In the genomic region with DNA sequence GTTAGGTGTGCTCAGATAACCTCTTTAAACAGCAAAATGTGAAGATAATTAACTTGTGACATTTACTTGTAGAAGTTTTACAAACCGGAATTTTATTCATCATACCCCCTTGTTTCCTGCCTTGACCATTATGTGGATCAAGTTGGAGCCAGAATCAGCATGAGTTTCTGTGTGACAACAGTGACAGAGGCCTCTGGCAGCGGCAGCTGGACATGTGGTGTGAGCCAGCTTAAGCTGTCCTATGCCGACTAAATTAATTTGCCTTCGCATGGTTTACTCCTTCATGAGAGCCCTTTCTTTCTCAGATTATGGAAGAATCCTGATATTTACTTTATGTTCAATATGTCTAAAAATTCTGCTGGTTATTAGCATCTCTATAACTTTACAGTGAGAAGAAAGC, we compare ENCODE assay signal across 18 cellular contexts.
A peak's percentile ranks its signal among the peaks of the same experiment; 100 is the strongest.
DNase-seq lines count a peak whose midpoint lies in the region; TF ChIP-seq lines count a peak whose summit lies in the region.
"Had no signal": no experiment of that assay in that cellular context is flagged by ENCODE, and none has a peak within 500 bp of the region (broad histone marks: within the 10 kb centered on the region; RNA-seq: fewer than 3 reads in every experiment).

No MANE protein-coding gene starts in this region.

- DNase-seq in SHP77 (lab: John Stamatoyannopoulos, UW) (peak; percentile 8 to 25), SHP77 treated with DMSO at 0.1 percent for 48 hours (lab: John Stamatoyannopoulos, UW) (no peak), WERI-Rb-1 (peak; percentile 56), DMS79 treated with DMSO at 0.1 percent for 48 hours (lab: John Stamatoyannopoulos, UW) (no peak), HT-29 (ENCODE audit: low spot score) (no peak)
- DNase-seq in effector CD8-positive, alpha-beta T cell (lab: John Stamatoyannopoulos, UW): no peak
- DNase-seq: Calu3; CD8-positive, alpha-beta T cell; DMS79; H7; HFFc6; NCI-H1417; NCI-H1930; NCI-H510A; SK-N-SH had no signal

- H3K9me3 ChIP-seq in WERI-Rb-1 (ENCODE audit: severe bottlenecking) (no peaks in the 10 kb centered on the region), neuron (ENCODE audit: low read length) (no peaks in the 10 kb centered on the region)
- H3K9me3 ChIP-seq: SK-N-SH had no signal

- TF ChIP-seq CTCF in WERI-Rb-1 (IDR thresholded peaks at IDR 0.05; ENCODE audit: low read depth, low read length): no peak

- H2AFZ ChIP-seq in neuron (ENCODE audit: low read depth, low read length): peak overlapping the region; percentile 34

- peak overlapping the region; percentile 20; the same call in 1 of the 2 replicates for H3K27ac ChIP-seq in WERI-Rb-1
- H3K27ac ChIP-seq: BLaER1 treated with 17β-estradiol and CSF1 and Interleukin-3, amounts not matched to agents 10 nM and 100 nM; KMS-11 had no signal

- H3K27me3 ChIP-seq in WERI-Rb-1 (ENCODE audit: insufficient read depth, low read depth, severe bottlenecking): no peaks in the 10 kb centered on the region
- H3K27me3 ChIP-seq in neuron (ENCODE audit: insufficient read depth, low read length): no peaks in the 10 kb centered on the region
- H3K27me3 ChIP-seq: BLaER1 treated with 17β-estradiol and CSF1 and Interleukin-3, amounts not matched to agents 10 nM and 100 nM had no signal

- H3K4me1 ChIP-seq in neuron (ENCODE audit: insufficient read depth, low read length): peaks cover 9% of the 10 kb centered on the region

- H3K4me3 ChIP-seq in WERI-Rb-1 (ENCODE audit: low read depth, low read length) (no peak overlapping the region), neuron (ENCODE audit: low read length) (peak overlapping the region; percentile 15)
- H3K4me3 ChIP-seq: BLaER1 treated with 17β-estradiol and CSF1 and Interleukin-3, amounts not matched to agents 10 nM and 100 nM had no signal

- H3K36me3 ChIP-seq in WERI-Rb-1 (no peaks in the 10 kb centered on the region), neuron (ENCODE audit: insufficient read depth, low read length) (no peaks in the 10 kb centered on the region)
- H3K36me3 ChIP-seq: BLaER1 treated with 17β-estradiol and CSF1 and Interleukin-3, amounts not matched to agents 10 nM and 100 nM had no signal

Comparison
In these comparisons a context has a peak if more than half of its experiments do, and no peak if none do; other contexts are left out.
1. DNase-seq: peak in SHP77 (2 of 2) and WERI-Rb-1 (single experiment); none in SHP77 treated with DMSO at 0.1 percent for 48 hours (single experiment), DMS79 treated with DMSO at 0.1 percent for 48 hours (single experiment), effector CD8-positive, alpha-beta T cell (single experiment) and HT-29 (single experiment).